19 cellular contexts compared by ENCODE assay signal in the genomic region with DNA sequence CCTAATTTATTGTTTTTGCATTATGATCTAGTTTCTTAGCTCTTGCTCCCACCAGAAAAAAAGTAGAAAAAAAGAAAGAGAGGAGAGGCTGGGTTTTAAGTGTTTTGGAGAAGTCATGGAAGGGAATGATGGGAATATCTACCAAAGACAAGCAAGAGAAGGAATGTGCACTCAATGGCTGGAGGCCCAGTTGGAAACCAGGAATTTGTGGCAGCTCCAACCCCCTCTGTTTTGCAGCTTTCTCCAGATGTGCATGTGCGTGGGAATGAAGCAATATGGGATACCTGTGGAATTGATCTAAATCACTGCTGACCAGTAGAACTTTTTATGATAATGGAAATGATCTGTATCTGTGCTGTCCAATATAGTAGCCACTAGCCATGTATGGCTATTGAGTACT. TPM values are rescaled to one million over a fixed set of nuclear protein-coding genes. Genes with fewer than 3 reads are reported as not detected.
DNase-seq lines count a peak whose midpoint lies in the region; ATAC-seq and TF ChIP-seq lines count a peak whose summit lies in the region.
"Had no signal": no experiment of that assay in that cellular context is flagged by ENCODE, and none has a peak within 500 bp of the region (broad histone marks: within the 10 kb centered on the region; RNA-seq: fewer than 3 reads in every experiment).

No MANE protein-coding gene starts in this region.

- TF ChIP-seq CTCF in AG09319 (IDR thresholded peaks at IDR 0.05; ENCODE audit: low read depth, low read length) (no peak), HFF-Myc (IDR thresholded peaks at IDR 0.05; ENCODE audit: low read depth, low read length, missing control alignments) (no peak), lower lobe of right lung (IDR thresholded peaks at IDR 0.05) (no peak), GM10248 (IDR thresholded peaks at IDR 0.05; ENCODE audit: control extremely low read depth, extremely low read depth, low read depth, missing control alignments) (no peak)

- no peaks in the 10 kb centered on the region for H3K27me3 ChIP-seq in lower lobe of right lung (ENCODE audit: low read depth)

- no peaks in the 10 kb centered on the region for H3K4me1 ChIP-seq in lower lobe of right lung

- POLR2A ChIA-PET in GM10248 (lab: Yijun Ruan, JAX), result no interaction called here

- intact Hi-C loops in lower lobe of right lung (cut with DNase I), result no loop called here

- H3K27ac ChIP-seq in lower lobe of right lung, result peak overlapping the region; percentile 8
- H3K27ac ChIP-seq: RWPE1 had no signal

- H3K9me3 ChIP-seq in lower lobe of right lung, result no peaks in the 10 kb centered on the region

- ATAC-seq in lower lobe of right lung, result no peak
- ATAC-seq: SK-N-SH treated with all-trans-retinoic acid at 6 μM for 48 hours had no signal

- CTCF ChIA-PET in GM10248 (lab: Yijun Ruan, JAX), result interaction anchor here (0.8 to 1.3 kb wide), 2 partner anchors 9 to 18 kb away, joined by 3 read pairs; no protein-coding TSS in a partner anchor

- no peak overlapping the region for H3K4me3 ChIP-seq in HFF-Myc (replicated peaks; ENCODE audit: low read depth, low read length)
- H3K4me3 ChIP-seq in lower lobe of right lung, result no peak overlapping the region

- H3K36me3 ChIP-seq in lower lobe of right lung, result peaks cover 83% of the 10 kb centered on the region

- DNase-seq in AG09319 (ENCODE audit: extremely low read depth, low read depth) (peak; percentile 75), HFF-Myc (ENCODE audit: extremely low read depth, low read depth) (peak; percentile 39), fibroblast of gingiva (ENCODE audit: low read depth) (peak; percentile 50), lower lobe of right lung (no peak), GM10248 (ENCODE audit: extremely low spot score) (no peak)
- no peak for DNase-seq in stimulated activated CD4-positive, alpha-beta T cell treated with anti-CD3 and anti-CD28 coated beads, Interleukin-12 subunit alpha, Interleukin-12 subunit beta, amount 100 ng/mL, for 4 hours
- no peak for DNase-seq in central memory CD4-positive, alpha-beta T cell
- DNase-seq: C1 segment of cervical spinal cord; GDM1; H7; NCI-H1105; NCI-H2029 treated with DMSO at 0.1 percent for 48 hours; NCI-H226; NCI-H510A treated with DMSO at 0.1 percent for 48 hours; NCI-H774; NK-92 treated with Interleukin-12 subunit alpha and Interleukin-12 subunit beta, amount 100 ng/mL, for 24 hours; SIG-M5 had no signal

RNA-seq across cellular contexts. Expression of a gene that starts 27.1 kb away (rescaled TPM):
- 36.0 TPM for total RNA-seq in lower lobe of right lung

RNA-seq across cellular contexts. Expression of a gene that starts 41.0 kb away (rescaled TPM):
- 2.4 TPM for total RNA-seq in lower lobe of right lung

Comparison
In these comparisons a context has a peak if more than half of its experiments do, and no peak if none do; other contexts are left out.
1. DNase-seq: peak in AG09319 (single experiment), HFF-Myc (single experiment) and fibroblast of gingiva (single experiment); none in lower lobe of right lung (single experiment), stimulated activated CD4-positive, alpha-beta T cell treated with anti-CD3 and anti-CD28 coated beads, Interleukin-12 subunit alpha, Interleukin-12 subunit beta, amount 100 ng/mL, for 4 hours (single experiment), GM10248 (single experiment) and central memory CD4-positive, alpha-beta T cell (single experiment).